ENCODE assay signal across 15 cellular contexts in genomic region chr11:67179892-67180490, GRCh38.
DNase-seq lines count a peak whose midpoint lies in the region; ATAC-seq and TF ChIP-seq lines count a peak whose summit lies in the region.
"Had no signal": no experiment of that assay in that cellular context is flagged by ENCODE, and none has a peak within 500 bp of the region (broad histone marks: within the 10 kb centered on the region; RNA-seq: fewer than 3 reads in every experiment).

No MANE protein-coding gene starts in this region.

- peak overlapping the region; percentile 51 for H3K27ac Mint-ChIP-seq in T-helper 17 cell
- H3K27ac Mint-ChIP-seq in activated CD8-positive, alpha-beta T cell treated with anti-CD3 and anti-CD28 coated beads for 36 hours: no peak overlapping the region

- no peaks in the 10 kb centered on the region for H3K27me3 Mint-ChIP-seq in T-helper 17 cell
- no peaks in the 10 kb centered on the region for H3K27me3 Mint-ChIP-seq in activated CD8-positive, alpha-beta T cell treated with anti-CD3 and anti-CD28 coated beads for 36 hours
- H3K27me3 Mint-ChIP-seq: CD8-positive, alpha-beta memory T cell had no signal

- H3K4me1 Mint-ChIP-seq in T-helper 17 cell: peaks cover 8% of the 10 kb centered on the region
- peaks cover 23% of the 10 kb centered on the region for H3K4me1 Mint-ChIP-seq in activated CD8-positive, alpha-beta T cell treated with anti-CD3 and anti-CD28 coated beads for 36 hours (ENCODE audit: low read depth)
- H3K4me1 Mint-ChIP-seq: GM23338 had no signal

- H3K4me2 ChIP-seq in MM.1S (ENCODE audit: low read depth, low read length): no peak overlapping the region
- H3K4me2 ChIP-seq: GM23338 had no signal

- ATAC-seq in T-helper 17 cell: no peak
- ATAC-seq in activated CD8-positive, alpha-beta T cell treated with anti-CD3 and anti-CD28 coated beads for 36 hours: no peak
- ATAC-seq: GM23338, HepG2 had no signal

- H3K79me2 ChIP-seq in MM.1S (ENCODE audit: low read length): peaks cover 71% of the 10 kb centered on the region

- no peaks in the 10 kb centered on the region for H3K27me3 ChIP-seq in MM.1S (replicated peaks; ENCODE audit: insufficient read depth, low read length)

- DNase-seq in ELR (ENCODE audit: low read depth) (peak; percentile 16), LoVo (ENCODE audit: low spot score) (peak; percentile 42), T-helper 17 cell (no peak), fibroblast of villous mesenchyme (ENCODE audit: low read depth) (peak; percentile 27), MM.1S (no peak), GM13976 (ENCODE audit: low spot score) (no peak)
- no peak for DNase-seq in activated CD8-positive, alpha-beta T cell treated with anti-CD3 and anti-CD28 coated beads for 36 hours
- no peak for DNase-seq in activated CD4-positive, alpha-beta T cell treated with anti-CD3 and anti-CD28 coated beads, Interleukin-2, amount 50 U/mL, for 1 hour
- DNase-seq: CD8-positive, alpha-beta memory T cell; NCI-H187 treated with DMSO at 0.1 percent for 48 hours; NCI-H446; Right ventricle myocardium superior; SW 1271 had no signal

- intact Hi-C loops in activated CD8-positive, alpha-beta T cell treated with anti-CD3 and anti-CD28 coated beads for 36 hours (cut with micrococcal nuclease): no loop called here

- no peaks in the 10 kb centered on the region for H3K9me3 Mint-ChIP-seq in activated CD8-positive, alpha-beta T cell treated with anti-CD3 and anti-CD28 coated beads for 36 hours
- H3K9me3 Mint-ChIP-seq: CD8-positive, alpha-beta memory T cell; GM23338 had no signal

- H3K9ac ChIP-seq in MM.1S (ENCODE audit: low read length): no peak overlapping the region

- no peak overlapping the region for H3K4me3 ChIP-seq in fibroblast of villous mesenchyme (ENCODE audit: low read depth, low read length)
- H3K4me3 ChIP-seq in MM.1S (ENCODE audit: low read length): no peak overlapping the region
- H3K4me3 ChIP-seq: GM23338 had no signal

- no peak for TF ChIP-seq CTCF in fibroblast of villous mesenchyme (IDR thresholded peaks at IDR 0.05; ENCODE audit: insufficient read depth, low read depth, low read length)
- no peak for TF ChIP-seq CTCF in activated CD8-positive, alpha-beta T cell treated with anti-CD3 and anti-CD28 coated beads for 36 hours (IDR thresholded peaks at IDR 0.05)
- TF ChIP-seq CTCF in MM.1S (IDR thresholded peaks at IDR 0.05; ENCODE audit: low read length): no peak
- no peak for TF ChIP-seq CTCF in GM13976 (IDR thresholded peaks at IDR 0.05; ENCODE audit: borderline replicate concordance, control extremely low read depth, extremely low read depth, insufficient read depth, missing control alignments)

- H3K9me2 ChIP-seq in MM.1S (replicated peaks; ENCODE audit: insufficient read depth, low read length): no peaks in the 10 kb centered on the region

- no peaks in the 10 kb centered on the region for H3F3A ChIP-seq in MM.1S (ENCODE audit: insufficient read depth, low read length)

- peaks cover 8% of the 10 kb centered on the region for H4K20me1 ChIP-seq in MM.1S (ENCODE audit: insufficient read depth, low read length)

- in situ Hi-C loops in GM13976 (cut with MboI; ENCODE audit: low sequenced_read_pairs, unreplicated experiment): loop anchor here (10.0 kb wide), 1 partner anchor 95 kb away; no protein-coding TSS in a partner anchor

- POLR2A ChIA-PET in activated CD8-positive, alpha-beta T cell treated with anti-CD3 and anti-CD28 coated beads for 36 hours (lab: Charles Lee): interaction anchor here (1.1 kb wide), 1 partner anchor 100 kb away, joined by 3 read pairs; no protein-coding TSS in a partner anchor

- CTCF ChIA-PET in activated CD8-positive, alpha-beta T cell treated with anti-CD3 and anti-CD28 coated beads for 36 hours (lab: Charles Lee): interaction anchor here (0.7 kb wide), 1 partner anchor 10 kb away, joined by 3 read pairs; no protein-coding TSS in a partner anchor

- H3K4me1 ChIP-seq in MM.1S (ENCODE audit: low read length): no peaks in the 10 kb centered on the region

- peaks cover 5% of the 10 kb centered on the region for H3K36me3 Mint-ChIP-seq in T-helper 17 cell (ENCODE audit: low read depth)
- H3K36me3 Mint-ChIP-seq in activated CD8-positive, alpha-beta T cell treated with anti-CD3 and anti-CD28 coated beads for 36 hours (ENCODE audit: low read depth): peaks cover 31% of the 10 kb centered on the region

- H3K36me3 ChIP-seq in MM.1S (replicated peaks; ENCODE audit: insufficient read depth, low read length): peaks cover 5% of the 10 kb centered on the region; the same call in 1 of the 2 replicates

- no peak overlapping the region for H3K4me3 Mint-ChIP-seq in T-helper 17 cell
- H3K4me3 Mint-ChIP-seq in activated CD8-positive, alpha-beta T cell treated with anti-CD3 and anti-CD28 coated beads for 36 hours: no peak overlapping the region
- H3K4me3 Mint-ChIP-seq: CD8-positive, alpha-beta memory T cell; GM23338 had no signal

- H3K9me3 ChIP-seq in T-helper 17 cell (ENCODE audit: control insufficient read depth, low read length, poor library complexity, severe bottlenecking) (no peaks in the 10 kb centered on the region), MM.1S (replicated peaks; ENCODE audit: insufficient read depth, low read length) (no peaks in the 10 kb centered on the region)

- no peak overlapping the region for H3K27ac ChIP-seq in MM.1S (ENCODE audit: low read length)

- no peak overlapping the region for H2AFZ ChIP-seq in MM.1S (ENCODE audit: low read length)
- H2AFZ ChIP-seq: GM23338 had no signal

Comparison
In these comparisons a context has a peak if more than half of its experiments do, and no peak if none do; other contexts are left out.
1. DNase-seq: peak in ELR (single experiment), LoVo (single experiment) and fibroblast of villous mesenchyme (single experiment); none in T-helper 17 cell (0 of 3), activated CD8-positive, alpha-beta T cell treated with anti-CD3 and anti-CD28 coated beads for 36 hours (single experiment), MM.1S (single experiment), GM13976 (single experiment) and activated CD4-positive, alpha-beta T cell treated with anti-CD3 and anti-CD28 coated beads, Interleukin-2, amount 50 U/mL, for 1 hour (single experiment).